ENCODE assay signal across 8 cellular contexts in the genomic region with DNA sequence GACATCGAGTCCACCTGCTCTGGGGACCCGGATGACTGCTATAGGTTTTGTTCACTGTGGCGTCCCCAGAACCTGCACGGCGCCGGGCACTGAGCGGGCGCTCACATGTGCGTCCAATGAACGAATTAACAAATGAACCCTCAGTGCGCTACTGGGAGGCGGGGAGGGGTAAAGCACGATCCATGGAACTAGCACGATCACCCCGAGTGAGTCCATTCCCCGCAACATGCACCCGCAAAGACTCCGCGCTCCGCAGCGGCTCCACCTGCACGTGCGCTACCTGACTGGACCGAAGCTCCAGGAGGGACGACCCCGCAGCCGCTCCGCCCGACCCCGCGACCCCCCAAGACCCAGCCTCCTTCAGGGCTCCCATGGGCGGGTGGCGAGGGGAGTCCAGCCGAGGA. TPM values are rescaled to one million over a fixed set of nuclear protein-coding genes. Genes with fewer than 3 reads are reported as not detected.
DNase-seq lines count a peak whose midpoint lies in the region; ATAC-seq and TF ChIP-seq lines count a peak whose summit lies in the region.

No MANE protein-coding gene starts in this region.

- H3K79me2 ChIP-seq in smooth muscle cell (ENCODE audit: low read depth) = peaks cover 34% of the 10 kb centered on the region

- peak overlapping the region; percentile 71 for H3K4me3 ChIP-seq in iPS DF 6.9 (ENCODE audit: low read length)
- H3K4me3 ChIP-seq in smooth muscle cell = peak overlapping the region; percentile 85

- peaks cover 1% of the 10 kb centered on the region; the same call in 1 of the 2 replicates for H3K4me1 ChIP-seq in iPS DF 6.9 (ENCODE audit: control insufficient read depth, insufficient read depth, low read length)
- H3K4me1 ChIP-seq in smooth muscle cell (ENCODE audit: low read depth) = peaks cover 3% of the 10 kb centered on the region

- H3K9ac ChIP-seq in smooth muscle cell (ENCODE audit: low read depth) = peak overlapping the region; percentile 73

- TF ChIP-seq CTCF in smooth muscle cell (IDR thresholded peaks at IDR 0.05; ENCODE audit: borderline replicate concordance, insufficient read depth, poor library complexity, severe bottlenecking) = no peak

- peak; percentile 35 to 40 for DNase-seq in SHP77 (lab: John Stamatoyannopoulos, UW)
- no peak for DNase-seq in SHP77 treated with DMSO at 0.1 percent for 48 hours (lab: John Stamatoyannopoulos, UW)
- peak; percentile 30 for DNase-seq in NCI-H526 treated with DMSO at 0.1 percent for 48 hours (lab: John Stamatoyannopoulos, UW)
- peak; percentile 42 for DNase-seq in activated naive CD8-positive, alpha-beta T cell treated with anti-CD3 and anti-CD28 coated beads, Interleukin-2, amount 50 U/mL, for 24 hours
- no peak for DNase-seq in iPS DF 6.9 (ENCODE audit: low read depth, low spot score)
- DNase-seq in smooth muscle cell (lab: John Stamatoyannopoulos, UW; ENCODE audit: unreplicated experiment) = no peak

- H3K4me2 ChIP-seq in smooth muscle cell = peak overlapping the region; percentile 97

- H4K20me1 ChIP-seq in smooth muscle cell (ENCODE audit: low read depth) = peaks cover 1% of the 10 kb centered on the region

- H3K27ac Mint-ChIP-seq in activated naive CD8-positive, alpha-beta T cell treated with anti-CD3 and anti-CD28 coated beads, Interleukin-2, amount 50 U/mL, for 24 hours = peak overlapping the region; percentile 91

- H3K36me3 Mint-ChIP-seq in activated naive CD8-positive, alpha-beta T cell treated with anti-CD3 and anti-CD28 coated beads, Interleukin-2, amount 50 U/mL, for 24 hours (ENCODE audit: low read depth) = peaks cover 38% of the 10 kb centered on the region

- no peaks in the 10 kb centered on the region for H3K9me3 Mint-ChIP-seq in activated naive CD8-positive, alpha-beta T cell treated with anti-CD3 and anti-CD28 coated beads, Interleukin-2, amount 50 U/mL, for 24 hours

- no peaks in the 10 kb centered on the region; the same call in none of the 2 replicates for H3K36me3 ChIP-seq in iPS DF 6.9 (ENCODE audit: control insufficient read depth, insufficient read depth, low read length)
- no peaks in the 10 kb centered on the region for H3K36me3 ChIP-seq in smooth muscle cell (ENCODE audit: low read depth)

- H3K4me1 Mint-ChIP-seq in activated naive CD8-positive, alpha-beta T cell treated with anti-CD3 and anti-CD28 coated beads, Interleukin-2, amount 50 U/mL, for 24 hours = peaks cover 45% of the 10 kb centered on the region

- H3K27ac ChIP-seq in iPS DF 6.9 (ENCODE audit: low read length) = no peak overlapping the region
- H3K27ac ChIP-seq in smooth muscle cell (ENCODE audit: low read depth) = no peak overlapping the region

- H3K9me3 ChIP-seq in iPS DF 6.9 (ENCODE audit: control insufficient read depth, insufficient read depth, low read length) (no peaks in the 10 kb centered on the region), smooth muscle cell (replicated peaks; ENCODE audit: low read depth) (no peaks in the 10 kb centered on the region)

- no peaks in the 10 kb centered on the region for H3F3A ChIP-seq in smooth muscle cell (ENCODE audit: low read depth)

- H2AFZ ChIP-seq in smooth muscle cell (ENCODE audit: low read depth) = peak overlapping the region; percentile 83

- H3K27me3 ChIP-seq in iPS DF 6.9 (ENCODE audit: control insufficient read depth, insufficient read depth, low read length) = no peaks in the 10 kb centered on the region
- H3K27me3 ChIP-seq in smooth muscle cell (ENCODE audit: low read depth) = no peaks in the 10 kb centered on the region

- peak; percentile 18 for ATAC-seq in HG02852 (IDR thresholded peaks at IDR 0.05; ENCODE audit: unreplicated experiment)
- ATAC-seq in activated naive CD8-positive, alpha-beta T cell treated with anti-CD3 and anti-CD28 coated beads, Interleukin-2, amount 50 U/mL, for 24 hours = peak; percentile 39
- no peak for ATAC-seq in HG03565 (IDR thresholded peaks at IDR 0.05; ENCODE audit: unreplicated experiment)

- H3K27me3 Mint-ChIP-seq in activated naive CD8-positive, alpha-beta T cell treated with anti-CD3 and anti-CD28 coated beads, Interleukin-2, amount 50 U/mL, for 24 hours = no peaks in the 10 kb centered on the region

- peak overlapping the region; percentile 89 for H3K4me3 Mint-ChIP-seq in activated naive CD8-positive, alpha-beta T cell treated with anti-CD3 and anti-CD28 coated beads, Interleukin-2, amount 50 U/mL, for 24 hours

- WGBS in iPS DF 6.9 (ENCODE audit: insufficient coverage, insufficient read length) = no CpG with 5 or more reads among the region's 34 CpGs
- WGBS in smooth muscle cell (ENCODE audit: low lambda C conversion rate) = 3% methylated on average over 32 of the region's 34 CpGs

RNA-seq across cellular contexts. Expression of a gene that starts 0.5 kb away (rescaled TPM):
- 37.7 and 41.5 TPM in 2 replicates for total RNA-seq in smooth muscle cell
- polyA plus RNA-seq in smooth muscle cell = 46.6 and 64.0 TPM in 2 replicates

Comparison
In these comparisons a context has a peak if more than half of its experiments do, and no peak if none do; other contexts are left out.
1. DNase-seq: peak in SHP77 (2 of 2), NCI-H526 treated with DMSO at 0.1 percent for 48 hours (single experiment) and activated naive CD8-positive, alpha-beta T cell treated with anti-CD3 and anti-CD28 coated beads, Interleukin-2, amount 50 U/mL, for 24 hours (single experiment); none in SHP77 treated with DMSO at 0.1 percent for 48 hours (single experiment), iPS DF 6.9 (single experiment) and smooth muscle cell (single experiment).